10 cellular contexts compared by ENCODE assay signal in the genomic region with DNA sequence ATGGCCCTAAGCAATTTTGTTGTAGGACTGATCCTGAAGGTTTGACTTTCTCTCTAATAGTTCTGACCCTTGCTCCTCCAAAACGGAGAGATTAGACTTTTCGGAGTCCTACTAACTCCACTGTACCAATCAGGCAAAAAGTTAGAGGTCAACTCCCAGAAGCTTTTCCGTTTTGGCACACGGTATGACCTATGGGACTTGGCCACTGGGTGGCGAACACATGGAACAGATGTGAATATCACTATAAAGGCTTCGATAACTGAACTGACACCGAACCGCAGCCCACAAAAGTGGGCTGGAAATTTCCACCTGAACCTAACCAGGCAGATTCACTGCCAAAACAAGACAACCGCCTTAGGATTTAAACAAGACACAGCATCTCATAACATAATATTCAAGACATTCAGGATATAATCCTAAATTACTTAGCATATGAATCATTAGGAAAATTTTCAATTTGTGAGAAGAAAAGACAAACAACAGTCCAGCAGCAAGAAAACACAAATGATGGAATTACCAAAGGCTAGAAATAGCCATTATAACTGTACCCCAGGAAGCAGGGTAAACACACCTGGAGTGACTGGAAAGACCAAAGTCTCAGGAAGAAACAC. TPM values are rescaled to one million over a fixed set of nuclear protein-coding genes. Genes with fewer than 3 reads are reported as not detected.
DNase-seq lines count a peak whose midpoint lies in the region; ATAC-seq and TF ChIP-seq lines count a peak whose summit lies in the region.
"Had no signal": no experiment of that assay in that cellular context is flagged by ENCODE, and none has a peak within 500 bp of the region (broad histone marks: within the 10 kb centered on the region; RNA-seq: fewer than 3 reads in every experiment).

No MANE protein-coding gene starts in this region.

- no peak overlapping the region for H3K4me3 Mint-ChIP-seq in T-helper 17 cell
- no peak overlapping the region for H3K4me3 Mint-ChIP-seq in glutamatergic neuron (ENCODE audit: unreplicated experiment)

- peak; percentile 19 for TF ChIP-seq CTCF in glutamatergic neuron (IDR thresholded peaks at IDR 0.05; ENCODE audit: partially characterized antibody, unreplicated experiment)

- no peak for ATAC-seq in T-helper 17 cell

- H3K27me3 Mint-ChIP-seq in T-helper 17 cell, result no peaks in the 10 kb centered on the region
- H3K27me3 Mint-ChIP-seq in glutamatergic neuron (ENCODE audit: unreplicated experiment), result no peaks in the 10 kb centered on the region

- DNase-seq in ACHN, result peak; percentile 11
- DNase-seq in ELF-1 (ENCODE audit: low read depth, low spot score), result peak; percentile 6
- no peak for DNase-seq in T-helper 17 cell
- no peak for DNase-seq in glutamatergic neuron
- no peak for DNase-seq in LoVo (ENCODE audit: low spot score)
- DNase-seq in SKM-1 (lab: John Stamatoyannopoulos, UW; ENCODE audit: unreplicated experiment), result no peak
- DNase-seq in midbrain (lab: John Stamatoyannopoulos, UW), result no peak
- no peak for DNase-seq in foreskin melanocyte
- DNase-seq: cerebellar nuclear complex, MV-4-11 had no signal

- peaks cover 6% of the 10 kb centered on the region for H3K36me3 Mint-ChIP-seq in T-helper 17 cell (ENCODE audit: low read depth)
- peaks cover 13% of the 10 kb centered on the region for H3K36me3 Mint-ChIP-seq in glutamatergic neuron (ENCODE audit: unreplicated experiment)

- no peaks in the 10 kb centered on the region for H3K9me3 ChIP-seq in T-helper 17 cell (ENCODE audit: control insufficient read depth, low read length, poor library complexity, severe bottlenecking)

- H3K9me3 Mint-ChIP-seq in glutamatergic neuron (ENCODE audit: unreplicated experiment), result peaks cover 3% of the 10 kb centered on the region

- H3K27ac Mint-ChIP-seq in T-helper 17 cell, result peak overlapping the region; percentile 8
- no peak overlapping the region for H3K27ac Mint-ChIP-seq in glutamatergic neuron (ENCODE audit: unreplicated experiment)

- H3K4me1 Mint-ChIP-seq in T-helper 17 cell (peaks cover 14% of the 10 kb centered on the region), glutamatergic neuron (ENCODE audit: low read depth, unreplicated experiment) (peaks cover 1% of the 10 kb centered on the region)

- in situ Hi-C loops in ACHN (cut with HindIII; ENCODE audit: low pct_ligation_motif_present, low pct_unique_long_range_greater_than_20kb, low sequenced_read_pairs), result no loop called here

RNA-seq across cellular contexts. Expression of a gene that starts 12.2 kb away (rescaled TPM):
- total RNA-seq in T-helper 17 cell, result 10 to 100 TPM; 66.0 to 91.0 TPM
- 58.6 TPM for total RNA-seq in glutamatergic neuron (ENCODE audit: unreplicated experiment)

RNA-seq across cellular contexts. Expression of a gene that starts 59.9 kb away (rescaled TPM):
- total RNA-seq in T-helper 17 cell (10 to 100 TPM; 13.4 to 17.6 TPM), glutamatergic neuron (ENCODE audit: unreplicated experiment) (40.1 TPM)

Comparison
In these comparisons a context has a peak if more than half of its experiments do, and no peak if none do; other contexts are left out.
1. DNase-seq: peak in ACHN (single experiment) and ELF-1 (single experiment); none in T-helper 17 cell (0 of 3), glutamatergic neuron (single experiment), LoVo (single experiment), SKM-1 (single experiment), midbrain (single experiment) and foreskin melanocyte (single experiment).